ENCODE assay signal across 19 cellular contexts in the genomic region with DNA sequence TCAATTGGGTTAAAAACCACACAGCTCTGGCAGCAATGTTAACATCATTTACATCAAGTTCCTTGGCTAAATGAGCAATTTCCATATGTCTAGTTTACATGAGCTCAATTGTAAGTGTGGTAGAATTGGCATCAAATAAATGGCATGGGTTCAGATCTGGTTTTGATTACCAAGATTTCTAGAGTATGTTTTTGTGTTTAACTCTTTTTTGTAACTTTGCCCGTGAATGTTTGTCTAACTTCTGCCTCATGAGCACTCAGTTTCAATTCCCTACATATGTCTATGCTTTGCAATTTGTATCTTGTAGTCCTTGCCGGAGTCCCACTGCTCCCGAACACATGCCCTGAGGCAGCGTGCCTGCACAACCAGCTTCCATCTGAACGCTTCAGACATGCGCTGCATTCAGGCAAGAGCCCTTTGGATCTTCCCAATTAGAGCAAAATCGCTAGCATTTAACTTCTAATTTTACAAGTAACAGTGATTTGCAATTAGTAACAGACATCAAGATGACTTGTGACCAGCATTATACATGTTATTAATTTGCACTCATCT.
"Had no signal": no experiment of that assay in that cellular context is flagged by ENCODE, and none has a peak within 500 bp of the region (broad histone marks: within the 10 kb centered on the region; RNA-seq: fewer than 3 reads in every experiment).

No MANE protein-coding gene starts in this region.

- H3K36me3 ChIP-seq: breast epithelium, esophagus squamous epithelium, thoracic aorta, upper lobe of left lung had no signal

- H3K4me1 ChIP-seq: breast epithelium, esophagus squamous epithelium, upper lobe of left lung had no signal

- H3K27ac Mint-ChIP-seq: activated naive CD8-positive, alpha-beta T cell; mesothelial cell of epicardium; naive thymus-derived CD8-positive, alpha-beta T cell; progenitor cell of endocrine pancreas had no signal

- H3K4me1 Mint-ChIP-seq: central memory CD8-positive, alpha-beta T cell; naive thymus-derived CD8-positive, alpha-beta T cell had no signal

- H3K9me3 Mint-ChIP-seq: mesothelial cell of epicardium had no signal

- H3K4me3 ChIP-seq: breast epithelium, esophagus squamous epithelium, thoracic aorta, upper lobe of left lung had no signal

- H3K36me3 Mint-ChIP-seq: activated naive CD8-positive, alpha-beta T cell; mesothelial cell of epicardium; naive thymus-derived CD8-positive, alpha-beta T cell had no signal

- H3K27ac ChIP-seq: breast epithelium, esophagus squamous epithelium, thoracic aorta, upper lobe of left lung had no signal

- H3K4me3 Mint-ChIP-seq: activated naive CD8-positive, alpha-beta T cell; central memory CD8-positive, alpha-beta T cell; mesothelial cell of epicardium; naive thymus-derived CD8-positive, alpha-beta T cell had no signal

- H3K27me3 Mint-ChIP-seq: activated naive CD8-positive, alpha-beta T cell; central memory CD8-positive, alpha-beta T cell; naive thymus-derived CD8-positive, alpha-beta T cell; progenitor cell of endocrine pancreas had no signal

- DNase-seq: activated CD4-positive, alpha-beta T cell treated with anti-CD3 and anti-CD28 coated beads for 1 hour; activated T-cell treated with anti-CD3 and anti-CD28 coated beads, Interleukin-2, amount 50 U/mL, for 1 hour; esophagus squamous epithelium; foreskin melanocyte; hypothalamus; left ventricle myocardium superior; mammary epithelial cell; naive thymus-derived CD8-positive, alpha-beta T cell; stimulated activated CD4-positive, alpha-beta T cell treated with anti-CD3 and anti-CD28 coated beads, Interleukin-2, amount 100 ng/mL, for 48 hours; stimulated activated CD8-positive, alpha-beta memory T cell treated with anti-CD3 and anti-CD28 coated beads, Interleukin-4, amount 100 ng/mL, for 48 hours; stimulated activated naive CD4-positive, alpha-beta T cell; T-helper 9 cell; upper lobe of left lung had no signal

- ATAC-seq: naive thymus-derived CD8-positive, alpha-beta T cell had no signal

- H3K27me3 ChIP-seq: breast epithelium, esophagus squamous epithelium, upper lobe of left lung had no signal
